18 cellular contexts compared by ENCODE assay signal in the genomic region with DNA sequence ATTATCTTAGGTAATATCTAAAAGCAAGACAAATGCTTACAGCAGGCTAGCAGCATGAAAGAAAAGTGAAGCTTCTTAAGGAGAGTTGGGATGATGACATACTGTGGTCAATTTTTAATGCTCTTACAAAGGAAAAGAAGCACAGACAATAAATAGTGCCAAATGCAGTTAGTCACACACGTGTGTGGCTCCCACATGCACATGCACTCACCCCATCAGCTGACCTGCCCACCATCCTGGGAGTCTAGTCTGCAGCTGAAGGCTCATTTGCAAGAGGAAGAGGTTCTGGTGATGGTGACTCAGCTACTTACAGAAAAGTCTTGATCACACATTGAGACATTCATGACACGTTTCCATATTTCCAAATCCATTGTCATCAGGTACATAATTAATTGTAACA.
A peak's percentile ranks its signal among the peaks of the same experiment; 100 is the strongest.
DNase-seq lines count a peak whose midpoint lies in the region; ATAC-seq and TF ChIP-seq lines count a peak whose summit lies in the region.
"Had no signal": no experiment of that assay in that cellular context is flagged by ENCODE, and none has a peak within 500 bp of the region (broad histone marks: within the 10 kb centered on the region; RNA-seq: fewer than 3 reads in every experiment).

No MANE protein-coding gene starts in this region.

- ATAC-seq in left cardiac atrium (no peak), HG03039 (IDR thresholded peaks at IDR 0.05; ENCODE audit: unreplicated experiment) (no peak), GM18519 (IDR thresholded peaks at IDR 0.05; ENCODE audit: low FRiP score, unreplicated experiment) (no peak)
- ATAC-seq: SK-N-SH treated with all-trans-retinoic acid at 6 μM for 48 hours; stimulated activated effector memory CD8-positive, alpha-beta T cell treated with anti-CD3 and anti-CD28 coated beads, Interleukin-12 subunit alpha, Interleukin-12 subunit beta, amount 100 ng/mL, for 72 hours had no signal

- DNase-seq in right atrium auricular region (ENCODE audit: low spot score) (peak; percentile 54), left cardiac atrium (no peak), M059J (ENCODE audit: low read depth) (peak; percentile 20), choroid plexus epithelial cell (ENCODE audit: low read depth) (peak; percentile 3), stromal cell of bone marrow (ENCODE audit: low read depth) (peak; percentile 21), NCI-H226 (no peak)
- DNase-seq: activated naive CD8-positive, alpha-beta T cell treated with anti-CD3 and anti-CD28 coated beads, Interleukin-2, amount 10 ng/mL, durations not matched to agents 7 days and 5 days; BE2C; DMS 273 treated with DMSO at 0.1 percent for 48 hours; effector CD4-positive, alpha-beta T cell; immature natural killer cell; NCI-H146 had no signal

- H3K27ac ChIP-seq in right atrium auricular region, result no peak overlapping the region
- H3K27ac ChIP-seq: neural progenitor cell, upper lobe of left lung had no signal

- H3K4me3 ChIP-seq in right atrium auricular region (no peak overlapping the region), choroid plexus epithelial cell (ENCODE audit: low read depth, low read length) (no peak overlapping the region)
- H3K4me3 ChIP-seq: neural progenitor cell, upper lobe of left lung had no signal

- H3K27me3 ChIP-seq in right atrium auricular region, result peaks cover 0 to 5% of the 10 kb centered on the region in 2 donors

- TF ChIP-seq CTCF in right atrium auricular region (IDR thresholded peaks at IDR 0.05) (no peak), choroid plexus epithelial cell (conservative IDR thresholded peaks at IDR 0.05; ENCODE audit: low read depth, low read length) (no peak)

- intact Hi-C loops in left cardiac atrium (cut with DNase I), result no loop called here

- no peaks in the 10 kb centered on the region for H3K9me3 ChIP-seq in right atrium auricular region
- H3K9me3 ChIP-seq: BE2C, upper lobe of left lung had no signal

- H3K36me3 ChIP-seq in right atrium auricular region, result no peaks in the 10 kb centered on the region
- H3K36me3 ChIP-seq: BE2C, neural progenitor cell, upper lobe of left lung had no signal

- peaks cover 0 to 9% of the 10 kb centered on the region in 2 donors for H3K4me1 ChIP-seq in right atrium auricular region
- H3K4me1 ChIP-seq: BE2C had no signal

Comparison
In these comparisons a context has a peak if more than half of its experiments do, and no peak if none do; other contexts are left out.
1. DNase-seq: peak in right atrium auricular region (single experiment), M059J (single experiment), choroid plexus epithelial cell (single experiment) and stromal cell of bone marrow (single experiment); none in left cardiac atrium (single experiment) and NCI-H226 (single experiment).